Comparison of ENCODE assay signal across 31 cellular contexts in the genomic region with DNA sequence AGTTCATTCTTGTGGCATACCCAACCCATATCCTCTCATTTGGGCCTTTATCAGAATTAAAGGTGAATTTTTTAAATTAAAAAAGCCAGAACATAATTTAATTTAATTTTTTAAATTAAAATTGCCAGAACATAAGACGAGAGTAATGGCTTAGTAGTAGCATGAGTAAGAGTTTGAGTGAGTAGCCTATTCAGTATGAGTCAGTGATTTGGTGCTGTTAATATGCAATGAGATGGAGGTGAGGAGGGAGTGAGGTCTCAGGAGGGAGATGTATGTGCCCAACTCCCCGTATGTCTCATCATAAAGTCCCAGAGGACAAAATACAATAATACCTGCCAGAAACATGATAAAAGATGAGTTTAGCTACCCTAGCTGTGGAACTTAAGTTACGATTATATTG.
"Had no signal": no experiment of that assay in that cellular context is flagged by ENCODE, and none has a peak within 500 bp of the region (broad histone marks: within the 10 kb centered on the region; RNA-seq: fewer than 3 reads in every experiment).

No MANE protein-coding gene starts in this region.

- H3K9me3 ChIP-seq: adrenal gland had no signal

- H3K4me3 ChIP-seq: adrenal gland, MG63 had no signal

- H3K4me1 ChIP-seq: adrenal gland had no signal

- ATAC-seq: activated CD8-positive, alpha-beta T cell treated with anti-CD3 and anti-CD28 coated beads, Interleukin-2, amount 10 ng/mL, durations not matched to agents 7 days and 5 days; activated naive CD4-positive, alpha-beta T cell treated with anti-CD3 and anti-CD28 coated beads, Interleukin-2, amount 50 U/mL, for 72 hours; activated T-cell treated with anti-CD3 and anti-CD28 coated beads, Interleukin-2, amount 50 U/mL, for 4 hours; Panc1; Right ventricle myocardium inferior had no signal

- FAIRE-seq: astrocyte, bronchial epithelial cell, TTC549 had no signal

- H3K36me3 Mint-ChIP-seq: activated naive CD4-positive, alpha-beta T cell treated with anti-CD3 and anti-CD28 coated beads, Interleukin-2, amount 50 U/mL, for 72 hours; brain had no signal

- DNase-seq: activated CD4-positive, alpha-beta T cell treated with anti-CD3 and anti-CD28 coated beads, Interleukin-2, amount 10 ng/mL, durations not matched to agents 7 days and 5 days; activated CD4-positive, alpha-beta T cell treated with anti-CD3 and anti-CD28 coated beads, Interleukin-2, amount 50 U/mL, for 48 hours; activated CD8-positive, alpha-beta T cell treated with anti-CD3 and anti-CD28 coated beads, Interleukin-2, amount 10 ng/mL, durations not matched to agents 7 days and 5 days; activated gamma-delta T cell treated with Interleukin-2 at 50 U/mL for 16 hours; activated naive CD4-positive, alpha-beta T cell treated with anti-CD3 and anti-CD28 coated beads for 36 hours; activated T-cell treated with anti-CD3 and anti-CD28 coated beads, Interleukin-2, amount 50 U/mL, for 4 hours; adrenal gland; caudate nucleus; cerebellar nuclear complex; Kasumi-1; KG1; MG63; NCI-H1048; NCI-H1105 treated with DMSO at 0.1 percent for 48 hours; NCI-H1436; NCI-H1694; NCI-H1930; NCI-H2081 treated with DMSO at 0.1 percent for 48 hours; NCI-H345; SIG-M5 had no signal

- H3K27ac ChIP-seq: adrenal gland, RWPE1 had no signal

- H3K9me3 Mint-ChIP-seq: activated CD4-positive, alpha-beta T cell treated with anti-CD3 and anti-CD28 coated beads, Interleukin-2, amount 10 ng/mL, durations not matched to agents 7 days and 5 days; activated T-helper 1 cell treated with anti-CD3 and anti-CD28 coated beads, Interleukin-12 subunit alpha, Interleukin-12 subunit beta, Interleukin-2, Interleukin-4 antibody, amounts not matched to agents 30 ng/mL and 10 ng/mL and 1 ng/mL, durations not matched to agents 14 hours and 24 hours and 36 hours; T-helper 2 cell treated with Interferon-gamma antibody and Interleukin-4, amounts not matched to agents 5 μg/mL and 100 μg/mL, for 36 hours had no signal

- H3K4me3 Mint-ChIP-seq: activated CD4-positive, alpha-beta T cell treated with anti-CD3 and anti-CD28 coated beads, Interleukin-2, amount 10 ng/mL, durations not matched to agents 7 days and 5 days; activated CD8-positive, alpha-beta T cell treated with anti-CD3 and anti-CD28 coated beads, Interleukin-2, amount 10 ng/mL, durations not matched to agents 7 days and 5 days; activated naive CD4-positive, alpha-beta T cell treated with anti-CD3 and anti-CD28 coated beads for 36 hours; activated T-cell treated with anti-CD3 and anti-CD28 coated beads, Interleukin-2, amount 50 U/mL, for 4 hours; activated T-helper 1 cell treated with anti-CD3 and anti-CD28 coated beads, Interleukin-12 subunit alpha, Interleukin-12 subunit beta, Interleukin-2, Interleukin-4 antibody, amounts not matched to agents 30 ng/mL and 10 ng/mL and 1 ng/mL, durations not matched to agents 14 hours and 24 hours and 36 hours; brain; T-helper 1 cell treated with Interleukin-12 subunit alpha and Interleukin-12 subunit beta and Interleukin-4 antibody, amounts not matched to agents 30 μg/mL and 1 μg/mL, for 36 hours; T-helper 2 cell treated with Interferon-gamma antibody and Interleukin-4, amounts not matched to agents 5 μg/mL and 100 μg/mL, for 36 hours had no signal

- H3K27me3 ChIP-seq: adrenal gland, MG63 had no signal

- H3K36me3 ChIP-seq: adrenal gland, MG63 had no signal

- H3K27ac Mint-ChIP-seq: activated CD4-positive, alpha-beta T cell treated with anti-CD3 and anti-CD28 coated beads, Interleukin-2, amount 10 ng/mL, durations not matched to agents 7 days and 5 days; activated CD8-positive, alpha-beta T cell treated with anti-CD3 and anti-CD28 coated beads, Interleukin-2, amount 10 ng/mL, durations not matched to agents 7 days and 5 days; activated naive CD4-positive, alpha-beta T cell treated with anti-CD3 and anti-CD28 coated beads for 36 hours; activated naive CD4-positive, alpha-beta T cell treated with anti-CD3 and anti-CD28 coated beads, Interleukin-2, amount 50 U/mL, for 72 hours; activated T-helper 1 cell treated with anti-CD3 and anti-CD28 coated beads, Interleukin-12 subunit alpha, Interleukin-12 subunit beta, Interleukin-2, Interleukin-4 antibody, amounts not matched to agents 30 ng/mL and 10 ng/mL and 1 ng/mL, durations not matched to agents 14 hours and 24 hours and 36 hours; T-helper 1 cell treated with Interleukin-12 subunit alpha and Interleukin-12 subunit beta and Interleukin-4 antibody, amounts not matched to agents 30 μg/mL and 1 μg/mL, for 36 hours; T-helper 2 cell treated with Interferon-gamma antibody and Interleukin-4, amounts not matched to agents 5 μg/mL and 100 μg/mL, for 36 hours had no signal
